Comparison of ENCODE assay signal across 28 cellular contexts in genomic region chr1:34037856-34038255, GRCh38.
"Had no signal": no experiment of that assay in that cellular context is flagged by ENCODE, and none has a peak within 500 bp of the region (broad histone marks: within the 10 kb centered on the region; RNA-seq: fewer than 3 reads in every experiment).

No MANE protein-coding gene starts in this region.

- H3K27me3 Mint-ChIP-seq: progenitor cell of endocrine pancreas, type B pancreatic cell had no signal

- H3K4me1 ChIP-seq: left lung, lower lobe of right lung, right atrium auricular region, right lobe of liver, tibial nerve, uterus had no signal

- H3K4me3 Mint-ChIP-seq: mesothelial cell of epicardium; naive B cell; natural killer cell; nephron progenitor cell; stimulated activated memory B cell treated with anti-CD40 and anti-IgM and Interleukin-4, amounts not matched to agents 10 μg/mL and 1 μg/mL and 100 μg/mL, for 72 hours; stimulated activated naive CD8-positive, alpha-beta T cell treated with anti-CD3 and anti-CD28 coated beads, Interleukin-15, amount 100 ng/mL, for 72 hours; type B pancreatic cell had no signal

- H3K9me3 Mint-ChIP-seq: mesothelial cell of epicardium; naive B cell; natural killer cell; nephron progenitor cell; stimulated activated memory B cell treated with anti-CD40 and anti-IgM and Interleukin-4, amounts not matched to agents 10 μg/mL and 1 μg/mL and 100 μg/mL, for 72 hours; stimulated activated naive CD8-positive, alpha-beta T cell treated with anti-CD3 and anti-CD28 coated beads, Interleukin-15, amount 100 ng/mL, for 72 hours; type B pancreatic cell had no signal

- H3K27ac ChIP-seq: left lung, lower lobe of right lung, ovary, right atrium auricular region, right lobe of liver, tibial nerve, uterus had no signal

- DNase-seq: hippocampal formation; kidney glomerular epithelial cell; left cardiac atrium; left lung; lower lobe of right lung; mammary epithelial cell; mesenchymal stem cell; naive B cell; natural killer cell; nephron progenitor cell; ovary; right lobe of liver; stimulated activated CD4-positive, alpha-beta T cell treated with anti-CD3 and anti-CD28 coated beads, Interleukin-1b, Interleukin-23, amount 100 ng/mL, for 48 hours; stimulated activated CD4-positive, alpha-beta T cell treated with anti-CD3 and anti-CD28 coated beads, Interleukin-2, amount 100 ng/mL, for 48 hours; stimulated activated CD4-positive, alpha-beta T cell treated with anti-CD3 and anti-CD28 coated beads, Interleukin-4, amount 100 ng/mL, for 4 hours; stimulated activated CD8-positive, alpha-beta memory T cell treated with anti-CD3 and anti-CD28 coated beads, Interleukin-4, amount 100 ng/mL, for 48 hours; stimulated activated naive CD4-positive, alpha-beta T cell treated with Interleukin-2 at 50 U/mL for 16 hours; stimulated activated naive CD8-positive, alpha-beta T cell treated with anti-CD3 and anti-CD28 coated beads, Interleukin-15, amount 100 ng/mL, for 72 hours; substantia nigra; uterus had no signal

- H3K9me3 ChIP-seq: left lung, lower lobe of right lung, ovary, right atrium auricular region, right lobe of liver, tibial nerve, uterus had no signal

- H3K27me3 ChIP-seq: ovary, right atrium auricular region, right lobe of liver, tibial nerve, uterus had no signal

- H3K4me2 ChIP-seq: smooth muscle cell had no signal

- ATAC-seq: left cardiac atrium; left lung; lower lobe of right lung; natural killer cell; right lobe of liver; stimulated activated memory B cell treated with anti-CD40 and anti-IgM and Interleukin-4, amounts not matched to agents 10 μg/mL and 1 μg/mL and 100 μg/mL, for 72 hours; stimulated activated naive CD8-positive, alpha-beta T cell treated with anti-CD3 and anti-CD28 coated beads, Interleukin-15, amount 100 ng/mL, for 72 hours had no signal

- H3K27ac Mint-ChIP-seq: mesothelial cell of epicardium; naive B cell; natural killer cell; nephron progenitor cell; progenitor cell of endocrine pancreas; stimulated activated memory B cell treated with anti-CD40 and anti-IgM and Interleukin-4, amounts not matched to agents 10 μg/mL and 1 μg/mL and 100 μg/mL, for 72 hours; stimulated activated naive CD8-positive, alpha-beta T cell treated with anti-CD3 and anti-CD28 coated beads, Interleukin-15, amount 100 ng/mL, for 72 hours; type B pancreatic cell had no signal

- H3K36me3 ChIP-seq: left lung, lower lobe of right lung, ovary, right atrium auricular region, right lobe of liver, tibial nerve, uterus had no signal

- H3K4me3 ChIP-seq: left lung, lower lobe of right lung, ovary, right atrium auricular region, right lobe of liver, smooth muscle cell, tibial nerve, uterus had no signal

- H3K36me3 Mint-ChIP-seq: mesothelial cell of epicardium; naive B cell; natural killer cell; stimulated activated memory B cell treated with anti-CD40 and anti-IgM and Interleukin-4, amounts not matched to agents 10 μg/mL and 1 μg/mL and 100 μg/mL, for 72 hours; type B pancreatic cell had no signal

- FAIRE-seq: keratinocyte had no signal

- H3K4me1 Mint-ChIP-seq: mesothelial cell of epicardium; naive B cell; natural killer cell; stimulated activated memory B cell treated with anti-CD40 and anti-IgM and Interleukin-4, amounts not matched to agents 10 μg/mL and 1 μg/mL and 100 μg/mL, for 72 hours; stimulated activated naive CD8-positive, alpha-beta T cell treated with anti-CD3 and anti-CD28 coated beads, Interleukin-15, amount 100 ng/mL, for 72 hours had no signal
